In genomic region chr5:40877371-40877988, GRCh38 we compare ENCODE assay signal across 23 cellular contexts. TPM values are rescaled to one million over a fixed set of nuclear protein-coding genes. Genes with fewer than 3 reads are reported as not detected.
DNase-seq lines count a peak whose midpoint lies in the region; ATAC-seq, FAIRE-seq and TF ChIP-seq lines count a peak whose summit lies in the region.
"Had no signal": no experiment of that assay in that cellular context is flagged by ENCODE, and none has a peak within 500 bp of the region (broad histone marks: within the 10 kb centered on the region; RNA-seq: fewer than 3 reads in every experiment).

No MANE protein-coding gene starts in this region.

- TF ChIP-seq CTCF in mammary epithelial cell (conservative IDR thresholded peaks at IDR 0.05 in 1 of 2, IDR thresholded peaks at IDR 0.05 in 1 of 2; ENCODE audit: extremely low read depth in 1 of 2, insufficient read depth in 1 of 2, low read depth in 1 of 2, low read length in 2 of 2) (no peak), smooth muscle cell (IDR thresholded peaks at IDR 0.05; ENCODE audit: borderline replicate concordance, insufficient read depth, poor library complexity, severe bottlenecking) (no peak), testis (IDR thresholded peaks at IDR 0.05) (no peak)

- DNase-seq in activated T-cell treated with anti-CD3 and anti-CD28 coated beads, Interleukin-2, amount 50 U/mL, for 48 hours = peak; percentile 23 to 30
- DNase-seq in activated T-cell treated with anti-CD3 and anti-CD28 coated beads, Interleukin-2, amount 50 U/mL, for 1 hour = no peak
- DNase-seq in HTR-8/SVneo (ENCODE audit: insufficient read length, low spot score) (no peak), mammary epithelial cell (peak; percentile 69), smooth muscle cell (lab: John Stamatoyannopoulos, UW; ENCODE audit: unreplicated experiment) (no peak), testis (no peak)
- DNase-seq: activated B cell treated with CpG ODN at 0.5 μM for 24 hours; activated CD8-positive, alpha-beta memory T cell treated with anti-CD3 and anti-CD28 coated beads, Interleukin-2, amount 50 U/mL, for 48 hours; activated naive CD8-positive, alpha-beta T cell treated with anti-CD3 and anti-CD28 coated beads, Interleukin-2, amount 10 ng/mL, durations not matched to agents 7 days and 5 days; brain microvascular endothelial cell; DMS153; foreskin fibroblast; H7; naive B cell; Peyer's patch; right cardiac atrium had no signal

- FAIRE-seq in HTR-8/SVneo (lab: Jason Lieb, UNC) = peak; percentile 13
- FAIRE-seq: GM12891, islet of Langerhans had no signal

- H3K27ac ChIP-seq in mammary epithelial cell (ENCODE audit: insufficient read depth, low read depth, low read length) (no peak overlapping the region), smooth muscle cell (ENCODE audit: low read depth) (peak overlapping the region; percentile 19), testis (no peak overlapping the region)
- H3K27ac ChIP-seq: brain microvascular endothelial cell, coronary artery, hepatocyte, Peyer's patch, suprapubic skin had no signal

- no peaks in the 10 kb centered on the region for H3K79me2 ChIP-seq in mammary epithelial cell (ENCODE audit: insufficient read depth, low read length)
- H3K79me2 ChIP-seq in smooth muscle cell (ENCODE audit: low read depth) = no peaks in the 10 kb centered on the region
- H3K79me2 ChIP-seq: hepatocyte had no signal

- H4K20me1 ChIP-seq in mammary epithelial cell (ENCODE audit: insufficient read depth, low read length) (no peaks in the 10 kb centered on the region), smooth muscle cell (ENCODE audit: low read depth) (no peaks in the 10 kb centered on the region)

- peaks cover 12% of the 10 kb centered on the region for H3K9me3 ChIP-seq in mammary epithelial cell (replicated peaks; ENCODE audit: insufficient read depth, low read length)
- H3K9me3 ChIP-seq in smooth muscle cell (replicated peaks; ENCODE audit: low read depth) = no peaks in the 10 kb centered on the region
- no peaks in the 10 kb centered on the region for H3K9me3 ChIP-seq in testis
- H3K9me3 ChIP-seq: Peyer's patch, suprapubic skin had no signal

- CTCF ChIA-PET in mammary epithelial cell (lab: Charles Lee; ENCODE audit: low non-redundant PET) = no interaction called here

- H3F3A ChIP-seq in smooth muscle cell (ENCODE audit: low read depth) = no peaks in the 10 kb centered on the region

- H3K4me3 ChIP-seq in mammary epithelial cell (replicated peaks in 1 of 3; ENCODE audit: insufficient read depth in 1 of 3, low read depth in 2 of 3, low read length in 3 of 3) = no peak overlapping the region
- no peak overlapping the region for H3K4me3 ChIP-seq in smooth muscle cell
- no peak overlapping the region for H3K4me3 ChIP-seq in testis
- H3K4me3 ChIP-seq: coronary artery, hepatocyte, Peyer's patch, suprapubic skin had no signal

- H3K4me1 ChIP-seq in mammary epithelial cell (ENCODE audit: insufficient read depth, low read length) = no peaks in the 10 kb centered on the region
- H3K4me1 ChIP-seq in smooth muscle cell (ENCODE audit: low read depth) = no peaks in the 10 kb centered on the region
- H3K4me1 ChIP-seq in testis = no peaks in the 10 kb centered on the region
- H3K4me1 ChIP-seq: Peyer's patch, suprapubic skin had no signal

- in situ Hi-C loops in mammary epithelial cell (cut with MboI; ENCODE audit: low sequenced_read_pairs in 2 of 2) = loop anchor here in 1 of 2 donors (25.0 kb wide), 1 partner anchor 1165 kb away; no protein-coding TSS in a partner anchor

- no peak overlapping the region for H2AFZ ChIP-seq in mammary epithelial cell (ENCODE audit: low read depth, low read length)
- H2AFZ ChIP-seq in smooth muscle cell (ENCODE audit: low read depth) = no peak overlapping the region
- H2AFZ ChIP-seq: hepatocyte had no signal

- TF ChIP-seq POLR2A in testis (IDR thresholded peaks at IDR 0.05) = no peak

- no peak overlapping the region for H3K9ac ChIP-seq in mammary epithelial cell (ENCODE audit: insufficient read depth, low read length)
- no peak overlapping the region for H3K9ac ChIP-seq in smooth muscle cell (ENCODE audit: low read depth)

- intact Hi-C loops in mammary epithelial cell (cut with micrococcal nuclease) = loop anchor here (5.0 to 10.0 kb wide), 4 partner anchors 40 to 1303 kb away; partner anchors contain the start of gene RPL37
- intact Hi-C loops in testis (cut with DNase I; ENCODE audit: low total_unique reads) = no loop called here

- no peaks in the 10 kb centered on the region for H3K36me3 ChIP-seq in mammary epithelial cell (ENCODE audit: insufficient read depth, low read length)
- no peaks in the 10 kb centered on the region for H3K36me3 ChIP-seq in smooth muscle cell (ENCODE audit: low read depth)
- no peaks in the 10 kb centered on the region for H3K36me3 ChIP-seq in testis (ENCODE audit: low read depth, missing control alignments)
- H3K36me3 ChIP-seq: brain microvascular endothelial cell, Peyer's patch, suprapubic skin had no signal

- 82% methylated on average over 6 of the region's 6 CpGs for WGBS in mammary epithelial cell (ENCODE audit: low coverage, missing lambda C conversion rate)
- 81% methylated on average over 6 of the region's 6 CpGs for WGBS in smooth muscle cell (ENCODE audit: low lambda C conversion rate)
- 89 to 90% methylated on average over 6 of the region's 6 CpGs for WGBS in testis, 2 donors

- BruUV-seq in mammary epithelial cell (replicated peaks; lab: Mats Ljungman, UMichigan) = no TSS peak

- ATAC-seq in HG03108 (IDR thresholded peaks at IDR 0.05; ENCODE audit: unreplicated experiment) (no peak), GM19463 (IDR thresholded peaks at IDR 0.05; ENCODE audit: unreplicated experiment) (no peak)
- ATAC-seq: right cardiac atrium had no signal

- H3K4me2 ChIP-seq in mammary epithelial cell (ENCODE audit: insufficient read depth, low read depth, low read length) = no peak overlapping the region
- no peak overlapping the region for H3K4me2 ChIP-seq in smooth muscle cell
- H3K4me2 ChIP-seq: hepatocyte had no signal

- H3K27me3 ChIP-seq in mammary epithelial cell (ENCODE audit: insufficient read depth, low read length) (no peaks in the 10 kb centered on the region), smooth muscle cell (ENCODE audit: low read depth) (no peaks in the 10 kb centered on the region), testis (no peaks in the 10 kb centered on the region)
- H3K27me3 ChIP-seq: brain microvascular endothelial cell, hepatocyte, Peyer's patch, suprapubic skin had no signal

- dilution Hi-C loops in mammary epithelial cell (cut with HindIII; ENCODE audit: low sequenced_read_pairs) = no loop called here

RNA-seq across cellular contexts. Expression of gene C7, which starts 31.8 kb away (rescaled TPM):
- total RNA-seq in mammary epithelial cell (not detected), smooth muscle cell (not detected in 2 replicates), testis (100 to 1,000 TPM; 147 to 165 TPM)
- polyA plus RNA-seq in mammary epithelial cell (not detected), smooth muscle cell (0.23 and 0.53 TPM in 2 replicates), testis (ENCODE audit: insufficient read depth, low read depth, low replicate concordance) (330 TPM)
- not detected for polyA minus RNA-seq in mammary epithelial cell
- total RNA-seq: activated B cell treated with CpG ODN at 0.5 μM for 24 hours; activated naive CD8-positive, alpha-beta T cell treated with anti-CD3 and anti-CD28 coated beads, Interleukin-2, amount 10 ng/mL, durations not matched to agents 7 days and 5 days had no signal

RNA-seq across cellular contexts. Expression of gene CARD6, which starts 36.3 kb away (rescaled TPM):
- 1 to 10 TPM in 1 of 2 donors, under 1 TPM in 1; 0.67 to 2.1 TPM for total RNA-seq in mammary epithelial cell
- polyA plus RNA-seq in mammary epithelial cell = 3.8 TPM
- polyA minus RNA-seq in mammary epithelial cell = 16.0 TPM
- total RNA-seq in smooth muscle cell = 0.90 and 0.99 TPM in 2 replicates
- polyA plus RNA-seq in smooth muscle cell = 0.43 and 0.76 TPM in 2 replicates
- 1 to 10 TPM; 3.1 to 4.8 TPM for total RNA-seq in testis
- 3.0 TPM for polyA plus RNA-seq in testis (ENCODE audit: insufficient read depth, low read depth, low replicate concordance)

RNA-seq across cellular contexts. Expression of gene RPL37, which starts 42.5 kb away (rescaled TPM):
- 1,000 to 10,000 TPM in 1 of 2 donors, 100 to 1,000 TPM in 1; 257 to 1,240 TPM for total RNA-seq in mammary epithelial cell
- polyA plus RNA-seq in mammary epithelial cell = 508 TPM
- 1,443 TPM for polyA minus RNA-seq in mammary epithelial cell
- total RNA-seq in smooth muscle cell = 168 and 228 TPM in 2 replicates
- 594 and 697 TPM in 2 replicates for polyA plus RNA-seq in smooth muscle cell
- 100 to 1,000 TPM in 1 of 2 donors, 10 to 100 TPM in 1; 99.1 to 174 TPM for total RNA-seq in testis
- 1,089 TPM for polyA plus RNA-seq in testis (ENCODE audit: insufficient read depth, low read depth, low replicate concordance)

Comparison
In these comparisons a context has a peak if more than half of its experiments do, and no peak if none do; other contexts are left out.
1. DNase-seq: peak in activated T-cell treated with anti-CD3 and anti-CD28 coated beads, Interleukin-2, amount 50 U/mL, for 48 hours (2 of 2) and mammary epithelial cell (single experiment); none in activated T-cell treated with anti-CD3 and anti-CD28 coated beads, Interleukin-2, amount 50 U/mL, for 1 hour (single experiment), HTR-8/SVneo (single experiment), smooth muscle cell (single experiment) and testis (single experiment).
2. RNA of gene C7, which starts 31.8 kb away (total RNA-seq): 147 to 165 TPM in testis; not detected in mammary epithelial cell and not detected in smooth muscle cell; every median in the first group is over 100 times any median in the second.